In genomic region chr4:159722052-159722451, GRCh38 we compare ENCODE assay signal across 26 cellular contexts.
"Had no signal": no experiment of that assay in that cellular context is flagged by ENCODE, and none has a peak within 500 bp of the region (broad histone marks: within the 10 kb centered on the region; RNA-seq: fewer than 3 reads in every experiment).

No MANE protein-coding gene starts in this region.

- ATAC-seq: heart right ventricle; left ventricle myocardium superior; natural killer cell; sciatic nerve; stimulated activated effector memory CD8-positive, alpha-beta T cell treated with anti-CD3 and anti-CD28 coated beads, Interleukin-12 subunit alpha, Interleukin-12 subunit beta, amount 100 ng/mL, for 72 hours had no signal

- H3K9me3 ChIP-seq: colonic mucosa, heart right ventricle, neutrophil, stomach, thyroid gland had no signal

- H3K27me3 Mint-ChIP-seq: dendritic cell treated with granulocyte-macrophage colony-stimulating factor and Interleukin-4, amounts not matched to agents 40 ng/mL and 50 ng/mL, for 4 days; memory B cell; progenitor cell of endocrine pancreas had no signal

- H3K4me3 ChIP-seq: colonic mucosa, esophagus squamous epithelium, heart right ventricle, lung, smooth muscle cell, stomach, thyroid gland had no signal

- H3K4me3 Mint-ChIP-seq: dendritic cell treated with granulocyte-macrophage colony-stimulating factor and Interleukin-4, amounts not matched to agents 40 ng/mL and 50 ng/mL, for 4 days; memory B cell; natural killer cell; stimulated activated effector memory CD8-positive, alpha-beta T cell treated with anti-CD3 and anti-CD28 coated beads, Interleukin-12 subunit alpha, Interleukin-12 subunit beta, amount 100 ng/mL, for 72 hours had no signal

- H3K4me1 ChIP-seq: colonic mucosa, esophagus squamous epithelium, heart right ventricle, parathyroid adenoma, stomach, thyroid gland had no signal

- H3K27me3 ChIP-seq: colonic mucosa, esophagus squamous epithelium, heart right ventricle, neutrophil, stomach, thyroid gland had no signal

- H3K27ac ChIP-seq: colonic mucosa, esophagus squamous epithelium, heart right ventricle, neutrophil, parathyroid adenoma, stomach, thyroid gland had no signal

- DNase-seq: colonic mucosa; effector CD8-positive, alpha-beta T cell; erythroblast; esophagus squamous epithelium; foreskin melanocyte; glutamatergic neuron; heart right ventricle; hippocampal formation; kidney glomerular epithelial cell; left ventricle myocardium superior; natural killer cell; stimulated activated CD4-positive, alpha-beta T cell treated with anti-CD3 and anti-CD28 coated beads, Interleukin-2, amount 100 ng/mL, for 24 hours; stimulated activated CD4-positive, alpha-beta T cell treated with anti-CD3 and anti-CD28 coated beads, Interleukin-4, amount 100 ng/mL, for 24 hours; stimulated activated naive CD4-positive, alpha-beta T cell treated with Interleukin-2 at 50 U/mL for 16 hours; stomach; thyroid gland; trophoblast cell had no signal

- H2AFZ ChIP-seq: parathyroid adenoma had no signal

- H3K27ac Mint-ChIP-seq: dendritic cell treated with granulocyte-macrophage colony-stimulating factor and Interleukin-4, amounts not matched to agents 40 ng/mL and 50 ng/mL, for 4 days; memory B cell; natural killer cell; progenitor cell of endocrine pancreas; stimulated activated effector memory CD8-positive, alpha-beta T cell treated with anti-CD3 and anti-CD28 coated beads, Interleukin-12 subunit alpha, Interleukin-12 subunit beta, amount 100 ng/mL, for 72 hours had no signal

- H3K36me3 Mint-ChIP-seq: memory B cell; natural killer cell; stimulated activated effector memory CD8-positive, alpha-beta T cell treated with anti-CD3 and anti-CD28 coated beads, Interleukin-12 subunit alpha, Interleukin-12 subunit beta, amount 100 ng/mL, for 72 hours had no signal

- H3K36me3 ChIP-seq: colonic mucosa, esophagus squamous epithelium, heart right ventricle, neutrophil, stomach, thyroid gland had no signal

- H3K4me1 Mint-ChIP-seq: memory B cell; natural killer cell; stimulated activated effector memory CD8-positive, alpha-beta T cell treated with anti-CD3 and anti-CD28 coated beads, Interleukin-12 subunit alpha, Interleukin-12 subunit beta, amount 100 ng/mL, for 72 hours had no signal

- H3K9ac ChIP-seq: parathyroid adenoma had no signal

- H3K4me2 ChIP-seq: smooth muscle cell had no signal
